In genomic region chr19:10820173-10820572, GRCh38 we compare ENCODE assay signal across 9 cellular contexts. TPM values are rescaled to one million over a fixed set of nuclear protein-coding genes. Genes with fewer than 3 reads are reported as not detected.
DNase-seq lines count a peak whose midpoint lies in the region; ATAC-seq and TF ChIP-seq lines count a peak whose summit lies in the region.
"Had no signal": no experiment of that assay in that cellular context is flagged by ENCODE, and none has a peak within 500 bp of the region (broad histone marks: within the 10 kb centered on the region; RNA-seq: fewer than 3 reads in every experiment).

No MANE protein-coding gene starts in this region.

- no peak overlapping the region for H3K27ac ChIP-seq in left ventricle myocardium inferior (replicated peaks)
- no peak overlapping the region for H3K27ac ChIP-seq in VCaP
- H3K27ac ChIP-seq in hepatocyte, result no peak overlapping the region

- no peak overlapping the region for H2AFZ ChIP-seq in hepatocyte

- no peaks in the 10 kb centered on the region for H4K20me1 ChIP-seq in hepatocyte (ENCODE audit: insufficient read depth, poor library complexity, severe bottlenecking)

- H3K4me2 ChIP-seq in hepatocyte, result no peak overlapping the region

- H3K9me3 ChIP-seq in left ventricle myocardium inferior (replicated peaks), result no peaks in the 10 kb centered on the region
- no peaks in the 10 kb centered on the region for H3K9me3 ChIP-seq in hepatocyte (ENCODE audit: low read depth)
- no peaks in the 10 kb centered on the region for H3K9me3 ChIP-seq in MG63

- peaks cover 96% of the 10 kb centered on the region for H3K36me3 ChIP-seq in left ventricle myocardium inferior
- no peaks in the 10 kb centered on the region for H3K36me3 ChIP-seq in hepatocyte (replicated peaks; ENCODE audit: insufficient read depth, low read depth)
- H3K36me3 ChIP-seq in MG63, result peaks cover 76% of the 10 kb centered on the region

- WGBS in hepatocyte (ENCODE audit: low lambda C conversion rate, missing lambda C conversion rate), result 96% methylated on average over 7 of the region's 7 CpGs

- ATAC-seq in left cardiac atrium, result no peak
- ATAC-seq in HG02973 (IDR thresholded peaks at IDR 0.05; ENCODE audit: unreplicated experiment), result no peak
- ATAC-seq in HG03175 (IDR thresholded peaks at IDR 0.05; ENCODE audit: unreplicated experiment), result no peak

- DNase-seq in left ventricle myocardium inferior, result no peak
- DNase-seq in left cardiac atrium, result no peak
- peak; percentile 8 for DNase-seq in hepatocyte (ENCODE audit: low spot score)
- DNase-seq in MG63, result no peak
- DNase-seq in OCI-M1 (lab: John Stamatoyannopoulos, UW), result no peak
- DNase-seq: NCI-H2107 had no signal

- H3K9me2 ChIP-seq in hepatocyte (replicated peaks; ENCODE audit: insufficient read depth), result no peaks in the 10 kb centered on the region

- H3K27me3 ChIP-seq in left ventricle myocardium inferior (ENCODE audit: low read depth) (no peaks in the 10 kb centered on the region), hepatocyte (no peaks in the 10 kb centered on the region), MG63 (no peaks in the 10 kb centered on the region)

- intact Hi-C loops in left ventricle myocardium inferior (cut with micrococcal nuclease) (no loop called here), left cardiac atrium (cut with DNase I) (no loop called here)

- H3K79me2 ChIP-seq in hepatocyte, result peaks cover 18% of the 10 kb centered on the region

- H3K4me1 ChIP-seq in left ventricle myocardium inferior (peaks cover 13% of the 10 kb centered on the region), hepatocyte (ENCODE audit: insufficient read depth) (peaks cover 5% of the 10 kb centered on the region)

- H3K4me3 ChIP-seq in left ventricle myocardium inferior (no peak overlapping the region), hepatocyte (no peak overlapping the region), MG63 (no peak overlapping the region)

- peak; percentile 40 for TF ChIP-seq CTCF in left ventricle myocardium inferior (IDR thresholded peaks at IDR 0.05; ENCODE audit: borderline replicate concordance)
- 0 out of 2 replicates have a peak, but pooled peaks have one; percentile 11 for TF ChIP-seq CTCF in VCaP (conservative IDR thresholded peaks at IDR 0.05)
- TF ChIP-seq CTCF in hepatocyte (IDR thresholded peaks at IDR 0.05; ENCODE audit: poor library complexity), result peak; percentile 3

RNA-seq across cellular contexts. Expression of gene TMED1, which starts 15.8 kb away (rescaled TPM):
- 32.9 TPM for total RNA-seq in left ventricle myocardium inferior
- total RNA-seq in left cardiac atrium, result 10 to 100 TPM; 27.2 to 28.5 TPM
- total RNA-seq in hepatocyte, result 63.2 and 65.0 TPM in 2 replicates
- polyA plus RNA-seq in hepatocyte, result 93.1 and 95.4 TPM in 2 replicates
- 112 and 120 TPM in 2 replicates for total RNA-seq in MG63 (2014; rRNA removed; shearing (Covaris generic); ENCODE audit: low replicate concordance)

RNA-seq across cellular contexts. Expression of gene C19orf38, which starts 28.0 kb away (rescaled TPM):
- total RNA-seq in left ventricle myocardium inferior (0.47 TPM), left cardiac atrium (1 to 10 TPM; 1.1 to 1.2 TPM), hepatocyte (3.4 and 3.7 TPM in 2 replicates)
- 0.56 and 1.5 TPM in 2 replicates for polyA plus RNA-seq in hepatocyte
- total RNA-seq in MG63 (2014; rRNA removed; shearing (Covaris generic); ENCODE audit: low replicate concordance), result 0.30 TPM in 1 of 2 replicates, not detected in the other

RNA-seq across cellular contexts. Expression of gene CARM1, which starts 51.2 kb away (rescaled TPM):
- total RNA-seq in left ventricle myocardium inferior (27.2 TPM), left cardiac atrium (10 to 100 TPM; 31.9 to 32.4 TPM), hepatocyte (27.5 and 34.3 TPM in 2 replicates)
- 45.1 and 45.7 TPM in 2 replicates for polyA plus RNA-seq in hepatocyte
- 28.9 and 45.7 TPM in 2 replicates for total RNA-seq in MG63 (2014; rRNA removed; shearing (Covaris generic); ENCODE audit: low replicate concordance)
